Comparison of ENCODE assay signal across 17 cellular contexts in the genomic region with DNA sequence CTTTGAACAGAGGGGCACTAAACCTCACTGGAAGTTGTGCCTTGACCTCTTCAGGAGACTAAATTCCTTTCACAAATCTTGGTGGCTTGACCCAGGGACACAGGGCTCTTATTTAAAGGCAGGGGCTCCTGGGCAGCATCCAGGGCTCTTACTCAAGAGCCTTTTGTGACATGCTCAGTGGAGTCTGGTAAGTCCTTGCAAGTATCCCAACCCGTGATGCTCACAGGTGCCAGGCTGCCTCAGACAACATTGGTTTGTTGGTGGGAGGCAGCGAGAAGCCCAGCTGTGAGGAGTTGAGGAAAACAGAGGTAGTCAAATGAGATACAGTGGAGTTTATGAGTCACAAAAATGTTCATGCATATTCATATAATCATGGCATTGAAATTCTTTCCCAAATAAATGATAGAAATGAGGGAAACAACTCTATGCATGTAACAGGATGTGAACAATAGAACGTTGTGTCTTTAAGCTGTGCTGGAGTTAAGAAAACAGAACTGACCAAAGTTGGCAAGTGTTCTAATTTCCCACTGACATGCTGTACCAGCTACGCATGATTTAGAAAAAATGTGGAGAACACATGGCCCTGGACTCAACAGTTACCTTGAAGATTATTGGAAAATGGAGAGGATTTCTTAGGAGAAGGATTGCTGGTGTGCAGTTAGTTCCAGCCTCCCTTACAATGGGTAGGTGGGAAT.
DNase-seq lines count a peak whose midpoint lies in the region; TF ChIP-seq lines count a peak whose summit lies in the region.
"Had no signal": no experiment of that assay in that cellular context is flagged by ENCODE, and none has a peak within 500 bp of the region (broad histone marks: within the 10 kb centered on the region; RNA-seq: fewer than 3 reads in every experiment).

No MANE protein-coding gene starts in this region.

- peaks cover 3% of the 10 kb centered on the region for H3K27me3 Mint-ChIP-seq in progenitor cell of endocrine pancreas
- H3K27me3 Mint-ChIP-seq: CD4-positive, alpha-beta memory T cell had no signal

- H3K36me3 Mint-ChIP-seq in progenitor cell of endocrine pancreas (ENCODE audit: insufficient read depth) = no peaks in the 10 kb centered on the region
- H3K36me3 Mint-ChIP-seq: CD4-positive, alpha-beta memory T cell had no signal

- no peak overlapping the region for H3K4me3 Mint-ChIP-seq in progenitor cell of endocrine pancreas (ENCODE audit: low read depth)
- H3K4me3 Mint-ChIP-seq: CD4-positive, alpha-beta memory T cell had no signal

- no peak overlapping the region for H3K4me3 ChIP-seq in astrocyte of the cerebellum (ENCODE audit: low read depth, low read length)
- no peak overlapping the region for H3K4me3 ChIP-seq in astrocyte of the spinal cord (ENCODE audit: low read depth, low read length)
- H3K4me3 ChIP-seq: GM23248 had no signal

- H3K9me3 Mint-ChIP-seq in progenitor cell of endocrine pancreas (ENCODE audit: low read depth) = no peaks in the 10 kb centered on the region

- in situ Hi-C loops in astrocyte of the cerebellum (cut with HindIII; ENCODE audit: low sequenced_read_pairs) = no loop called here
- in situ Hi-C loops in astrocyte of the spinal cord (cut with HindIII; ENCODE audit: low sequenced_read_pairs) = no loop called here

- no peak for TF ChIP-seq CTCF in astrocyte of the cerebellum (IDR thresholded peaks at IDR 0.05; ENCODE audit: low read depth, low read length, missing control alignments)
- no peak for TF ChIP-seq CTCF in astrocyte of the spinal cord (IDR thresholded peaks at IDR 0.05; ENCODE audit: low read depth, low read length)
- TF ChIP-seq CTCF in progenitor cell of endocrine pancreas (IDR thresholded peaks at IDR 0.05; ENCODE audit: unreplicated experiment) = no peak

- no peak overlapping the region for H3K27ac Mint-ChIP-seq in progenitor cell of endocrine pancreas
- H3K27ac Mint-ChIP-seq: CD4-positive, alpha-beta memory T cell had no signal

- H3K4me1 Mint-ChIP-seq in progenitor cell of endocrine pancreas (ENCODE audit: low read depth) = peaks cover 2% of the 10 kb centered on the region
- H3K4me1 Mint-ChIP-seq: CD4-positive, alpha-beta memory T cell had no signal

- peak; percentile 96 for DNase-seq in astrocyte of the cerebellum (ENCODE audit: low read depth)
- peak; percentile 62 for DNase-seq in astrocyte of the spinal cord (ENCODE audit: low read depth, low spot score)
- DNase-seq in iris pigment epithelial cell (ENCODE audit: low read depth) = peak; percentile 10
- DNase-seq in renal cortical epithelial cell (ENCODE audit: low read depth) = peak; percentile 6
- no peak for DNase-seq in progenitor cell of endocrine pancreas (ENCODE audit: low spot score, unreplicated experiment)
- no peak for DNase-seq in NCI-H82 (lab: John Stamatoyannopoulos, UW)
- DNase-seq in activated CD8-positive, alpha-beta memory T cell treated with anti-CD3 and anti-CD28 coated beads, Interleukin-2, amount 50 U/mL, for 4 hours = no peak
- DNase-seq in NCI-H187 treated with DMSO at 0.1 percent for 48 hours (lab: John Stamatoyannopoulos, UW) = no peak
- DNase-seq: C1 segment of cervical spinal cord; Calu3; CD4-positive, alpha-beta memory T cell; COR-L47; DMS53; DMS79 treated with DMSO at 0.1 percent for 48 hours; GM23248; H7; HCEC 1CT had no signal

Comparison
In these comparisons a context has a peak if more than half of its experiments do, and no peak if none do; other contexts are left out.
1. DNase-seq: peak in astrocyte of the cerebellum (single experiment), astrocyte of the spinal cord (single experiment), iris pigment epithelial cell (single experiment) and renal cortical epithelial cell (single experiment); none in progenitor cell of endocrine pancreas (single experiment), NCI-H82 (single experiment), activated CD8-positive, alpha-beta memory T cell treated with anti-CD3 and anti-CD28 coated beads, Interleukin-2, amount 50 U/mL, for 4 hours (single experiment) and NCI-H187 treated with DMSO at 0.1 percent for 48 hours (single experiment).